ENCODE assay signal across 1 cellular context in genomic region chr5:90941002-90941720, GRCh38.
TF ChIP-seq lines count a peak whose summit lies in the region.

No MANE protein-coding gene starts in this region.

TF ChIP-seq in HEK293, 187 proteins besides CTCF, POLR2A, EP300 and RAD21 (continued from another document):
- TF ChIP-seq ZNF791 (tag by site-specific recombination; IDR thresholded peaks at IDR 0.05) (no peak), ELK4 (IDR thresholded peaks at IDR 0.05; ENCODE audit: borderline replicate concordance, low read depth, low read length) (no peak), ZNF510 (tag by site-specific recombination; IDR thresholded peaks at IDR 0.05; ENCODE audit: insufficient replicate concordance) (no peak), ZNF24 (tag by site-specific recombination; IDR thresholded peaks at IDR 0.05) (no peak), ZSCAN30 (tag by site-specific recombination; IDR thresholded peaks at IDR 0.05) (0 out of 2 replicates have a peak, but pooled peaks have one; percentile 37), ZFP37 (tag by site-specific recombination; IDR thresholded peaks at IDR 0.05) (no peak), ZFHX2 (tag by site-specific recombination; conservative IDR thresholded peaks at IDR 0.05) (no peak), ZNF621 (tag by site-specific recombination; IDR thresholded peaks at IDR 0.05) (no peak), ZNF707 (tag by site-specific recombination; IDR thresholded peaks at IDR 0.05) (no peak), ZNF416 (tag by site-specific recombination; IDR thresholded peaks at IDR 0.05) (no peak), ZNF521 (tag by site-specific recombination; IDR thresholded peaks at IDR 0.05) (no peak), SETDB1 (IDR thresholded peaks at IDR 0.05; ENCODE audit: insufficient read length, low read length) (no peak), SCRT2 (tag by site-specific recombination; IDR thresholded peaks at IDR 0.05) (no peak), ZNF514 (tag by site-specific recombination; IDR thresholded peaks at IDR 0.05) (no peak), ZBTB1 (tag by site-specific recombination; IDR thresholded peaks at IDR 0.05) (no peak), PRDM6 (tag by site-specific recombination; IDR thresholded peaks at IDR 0.05) (peak; percentile 85), ZNF132 (tag by site-specific recombination; IDR thresholded peaks at IDR 0.05; ENCODE audit: borderline replicate concordance) (no peak), ZNF529 (tag by site-specific recombination; IDR thresholded peaks at IDR 0.05; ENCODE audit: insufficient replicate concordance) (no peak), ZNF248 (tag by site-specific recombination; IDR thresholded peaks at IDR 0.05) (no peak)
